In genomic region chr5:74390822-74391221, GRCh38 we compare ENCODE assay signal across 21 cellular contexts.
"Had no signal": no experiment of that assay in that cellular context is flagged by ENCODE, and none has a peak within 500 bp of the region (broad histone marks: within the 10 kb centered on the region; RNA-seq: fewer than 3 reads in every experiment).

No MANE protein-coding gene starts in this region.

- ATAC-seq: esophagus mucosa; gastroesophageal sphincter; left lung; lower lobe of right lung; natural killer cell treated with Interleukin-12 subunit alpha and Interleukin-12 subunit beta and Interleukin-15 and Interleukin-18, amount 100 ng/mL, for 72 hours; right cardiac atrium; stimulated activated effector memory CD8-positive, alpha-beta T cell treated with anti-CD3 and anti-CD28 coated beads, Interleukin-12 subunit alpha, Interleukin-12 subunit beta, amount 100 ng/mL, for 72 hours; stimulated activated naive CD8-positive, alpha-beta T cell treated with anti-CD3 and anti-CD28 coated beads, Interleukin-15, Interleukin-2, amounts not matched to agents 100 U/mL and 50 U/mL, for 24 hours had no signal

- DNase-seq: effector memory CD4-positive, alpha-beta T cell; foreskin fibroblast; glutamatergic neuron; islet precursor cell; left lung; lower lobe of right lung; nucleus accumbens; pancreas; right cardiac atrium; stimulated activated CD4-positive, alpha-beta T cell treated with anti-CD3 and anti-CD28 coated beads, Interleukin-4, amount 100 ng/mL, for 1 hour; stimulated activated CD8-positive, alpha-beta memory T cell treated with anti-CD3 and anti-CD28 coated beads, Interleukin-4, amount 100 ng/mL, for 48 hours; stimulated activated naive CD8-positive, alpha-beta T cell treated with anti-CD3 and anti-CD28 coated beads, Interleukin-15, Interleukin-2, amounts not matched to agents 100 U/mL and 50 U/mL, for 24 hours; thyroid gland; uterus had no signal

- H3K9me3 ChIP-seq: gastroesophageal sphincter, left lung, lower lobe of right lung, pancreas, suprapubic skin, thyroid gland, uterus had no signal

- H3K4me2 ChIP-seq: neural progenitor cell, smooth muscle cell had no signal

- H3K27ac ChIP-seq: gastroesophageal sphincter, left lung, lower lobe of right lung, neural progenitor cell, suprapubic skin, thyroid gland, uterus had no signal

- H3K4me1 ChIP-seq: gastroesophageal sphincter, left lung, lower lobe of right lung, thyroid gland, uterus had no signal

- H2AFZ ChIP-seq: neural progenitor cell had no signal

- H3K4me3 ChIP-seq: gastroesophageal sphincter, left lung, lower lobe of right lung, neural progenitor cell, pancreas, smooth muscle cell, suprapubic skin, thyroid gland, uterus had no signal

- H3K27me3 ChIP-seq: gastroesophageal sphincter, left lung, neural progenitor cell, pancreas, suprapubic skin, thyroid gland, uterus had no signal

- H3K36me3 ChIP-seq: gastroesophageal sphincter, left lung, lower lobe of right lung, neural progenitor cell, pancreas, suprapubic skin, thyroid gland, uterus had no signal

- H3K9ac ChIP-seq: neural progenitor cell had no signal
